In the genomic region with DNA sequence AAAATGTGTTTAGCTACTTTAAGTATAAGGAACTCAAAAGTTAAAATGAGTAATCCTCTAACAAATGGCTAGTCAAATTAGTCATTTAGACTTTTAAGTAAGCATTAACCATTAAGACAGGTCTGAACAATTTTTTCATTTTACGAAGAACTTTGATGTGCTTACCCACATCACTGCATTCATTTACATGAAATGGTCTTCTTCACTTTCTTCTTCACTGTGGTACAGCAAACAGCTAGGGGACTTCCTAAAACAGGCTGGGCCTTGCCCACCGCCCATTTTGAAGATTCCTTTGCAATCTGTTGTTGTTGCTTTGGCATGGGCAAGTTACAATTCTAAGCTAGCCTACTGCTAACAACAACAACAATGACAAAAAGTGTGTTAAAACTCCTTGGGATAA, we compare ENCODE assay signal across 12 cellular contexts.
DNase-seq lines count a peak whose midpoint lies in the region; ATAC-seq lines count a peak whose summit lies in the region.
"Had no signal": no experiment of that assay in that cellular context is flagged by ENCODE, and none has a peak within 500 bp of the region (broad histone marks: within the 10 kb centered on the region; RNA-seq: fewer than 3 reads in every experiment).

No MANE protein-coding gene starts in this region.

- H4K8ac ChIP-seq in mesenchymal stem cell (ENCODE audit: low read length) = no peak overlapping the region

- no peak overlapping the region for H3K4ac ChIP-seq in mesenchymal stem cell (ENCODE audit: low read depth in 1 of 2, low read length in 2 of 2)

- H2BK12ac ChIP-seq in mesenchymal stem cell (ENCODE audit: low read length in 2 of 2) = no peak overlapping the region

- H3K36me3 Mint-ChIP-seq in activated T-cell treated with anti-CD3 and anti-CD28 coated beads, Interleukin-2, amount 50 U/mL, for 72 hours (ENCODE audit: insufficient read depth in 2 of 2) = peaks cover 16 to 47% of the 10 kb centered on the region in 2 donors
- peaks cover 33% of the 10 kb centered on the region for H3K36me3 Mint-ChIP-seq in activated naive CD8-positive, alpha-beta T cell

- peak overlapping the region; percentile 50 to 65 for H3K4me3 Mint-ChIP-seq in activated T-cell treated with anti-CD3 and anti-CD28 coated beads, Interleukin-2, amount 50 U/mL, for 72 hours
- peak overlapping the region; percentile 14 for H3K4me3 Mint-ChIP-seq in activated naive CD8-positive, alpha-beta T cell

- H3K27ac ChIP-seq in mesenchymal stem cell (ENCODE audit: low read length, poor library complexity, severe bottlenecking) = no peak overlapping the region
- H3K27ac ChIP-seq: transverse colon, WERI-Rb-1 had no signal

- no peaks in the 10 kb centered on the region for H3K27me3 Mint-ChIP-seq in activated T-cell treated with anti-CD3 and anti-CD28 coated beads, Interleukin-2, amount 50 U/mL, for 72 hours (ENCODE audit: low read depth)
- no peaks in the 10 kb centered on the region for H3K27me3 Mint-ChIP-seq in activated naive CD8-positive, alpha-beta T cell

- no peak overlapping the region for H3K23ac ChIP-seq in mesenchymal stem cell (ENCODE audit: low read length in 2 of 2)

- peak; percentile 77 to 81 for ATAC-seq in activated T-cell treated with anti-CD3 and anti-CD28 coated beads, Interleukin-2, amount 50 U/mL, for 72 hours (replicated peaks in 1 of 2)
- peak; percentile 63 for ATAC-seq in HG02610 (IDR thresholded peaks at IDR 0.05; ENCODE audit: unreplicated experiment)
- no peak for ATAC-seq in GM18502 (IDR thresholded peaks at IDR 0.05; ENCODE audit: poor library complexity, unreplicated experiment)

- no peaks in the 10 kb centered on the region for H3K4me1 ChIP-seq in mesenchymal stem cell (ENCODE audit: control insufficient read depth, insufficient read depth, low read depth, low read length)

- H2AFZ ChIP-seq in mesenchymal stem cell (ENCODE audit: low read depth, low read length) = no peak overlapping the region

- no peak overlapping the region for H3K4me2 ChIP-seq in mesenchymal stem cell (ENCODE audit: low read length, poor library complexity, severe bottlenecking)

- peaks cover 0 to 2% of the 10 kb centered on the region in 2 donors for H3K9me3 Mint-ChIP-seq in activated T-cell treated with anti-CD3 and anti-CD28 coated beads, Interleukin-2, amount 50 U/mL, for 72 hours
- H3K9me3 Mint-ChIP-seq in activated naive CD8-positive, alpha-beta T cell (ENCODE audit: low read depth) = peaks cover 4% of the 10 kb centered on the region

- H3K36me3 ChIP-seq in mesenchymal stem cell (ENCODE audit: control insufficient read depth in 1 of 2, insufficient read depth in 2 of 2, low read depth in 1 of 2, low read length in 2 of 2) = peaks cover 0 to 36% of the 10 kb centered on the region in 2 experiments
- H3K36me3 ChIP-seq: transverse colon, WERI-Rb-1 had no signal

- no peaks in the 10 kb centered on the region for H3K27me3 ChIP-seq in mesenchymal stem cell (ENCODE audit: control insufficient read depth in 1 of 2, insufficient read depth in 1 of 2, low read length in 2 of 2)
- H3K27me3 ChIP-seq: transverse colon had no signal

- no peak overlapping the region for H3K14ac ChIP-seq in mesenchymal stem cell (ENCODE audit: low read length in 2 of 2)

- no peak overlapping the region for H2BK5ac ChIP-seq in mesenchymal stem cell (ENCODE audit: low read depth, low read length, poor library complexity, severe bottlenecking)

- no peak overlapping the region for H3K9ac ChIP-seq in mesenchymal stem cell (ENCODE audit: low read length)

- peak in 1 of 2 donors; percentile 34 for DNase-seq in activated T-cell treated with anti-CD3 and anti-CD28 coated beads, Interleukin-2, amount 50 U/mL, for 72 hours
- no peak for DNase-seq in activated T-cell treated with anti-CD3 and anti-CD28 coated beads, Interleukin-2, amount 50 U/mL, for 48 hours
- peak; percentile 22 for DNase-seq in renal cortical epithelial cell (ENCODE audit: low read depth)
- no peak for DNase-seq in mesenchymal stem cell
- DNase-seq in ureter (ENCODE audit: low spot score) = no peak
- DNase-seq: NCI-H1417, SHP77, transverse colon, WERI-Rb-1 had no signal

- H3K27ac Mint-ChIP-seq in activated T-cell treated with anti-CD3 and anti-CD28 coated beads, Interleukin-2, amount 50 U/mL, for 72 hours = peak overlapping the region; percentile 96
- peak overlapping the region; percentile 88 for H3K27ac Mint-ChIP-seq in activated naive CD8-positive, alpha-beta T cell

- no peak overlapping the region for H2BK15ac ChIP-seq in mesenchymal stem cell (ENCODE audit: low read depth, poor library complexity, severe bottlenecking)

- H4K91ac ChIP-seq in mesenchymal stem cell (ENCODE audit: low read length) = no peak overlapping the region

- no peak overlapping the region for H3K18ac ChIP-seq in mesenchymal stem cell (ENCODE audit: low read depth in 1 of 2, low read length in 2 of 2)

- no peaks in the 10 kb centered on the region for H3K9me3 ChIP-seq in mesenchymal stem cell (ENCODE audit: control insufficient read depth, low read length)
- H3K9me3 ChIP-seq: transverse colon had no signal

- peaks cover 15% of the 10 kb centered on the region for H3K79me1 ChIP-seq in mesenchymal stem cell (replicated peaks; ENCODE audit: low read length, poor library complexity, severe bottlenecking)

- 97% methylated on average over 1 of the region's 2 CpGs for WGBS in mesenchymal stem cell

- no peak overlapping the region for H3K4me3 ChIP-seq in mesenchymal stem cell (ENCODE audit: insufficient read depth in 1 of 2, low read depth in 1 of 2, low read length in 2 of 2)
- H3K4me3 ChIP-seq: transverse colon had no signal

- H2AK5ac ChIP-seq in mesenchymal stem cell (ENCODE audit: low read length, severe bottlenecking) = no peak overlapping the region

- peaks cover 80% of the 10 kb centered on the region for H3K4me1 Mint-ChIP-seq in activated T-cell treated with anti-CD3 and anti-CD28 coated beads, Interleukin-2, amount 50 U/mL, for 72 hours (ENCODE audit: low read depth)
- H3K4me1 Mint-ChIP-seq in activated naive CD8-positive, alpha-beta T cell (ENCODE audit: low read depth) = peaks cover 79% of the 10 kb centered on the region

- no peak overlapping the region for H2BK120ac ChIP-seq in mesenchymal stem cell (ENCODE audit: low read depth, low read length)
